ENCODE assay signal across 9 cellular contexts in genomic region chr4:158821228-158822009, GRCh38. TPM values are rescaled to one million over a fixed set of nuclear protein-coding genes. Genes with fewer than 3 reads are reported as not detected.
DNase-seq lines count a peak whose midpoint lies in the region; ATAC-seq and TF ChIP-seq lines count a peak whose summit lies in the region.
"Had no signal": no experiment of that assay in that cellular context is flagged by ENCODE, and none has a peak within 500 bp of the region (broad histone marks: within the 10 kb centered on the region; RNA-seq: fewer than 3 reads in every experiment).

No MANE protein-coding gene starts in this region.

- TF ChIP-seq CTCF in chondrocyte (IDR thresholded peaks at IDR 0.05) (no peak), stomach (IDR thresholded peaks at IDR 0.05) (no peak)

- H3K27ac ChIP-seq in stomach = peak overlapping the region; percentile 22 to 82 (median 60)

- 68 to 85% (median 77%) methylated on average over 4 of the region's 4 CpGs for WGBS in stomach, 5 donors

- H3K4me1 ChIP-seq in stomach = peaks cover 58 to 98% (median 79%) of the 10 kb centered on the region in 4 donors

- H3K36me3 ChIP-seq in stomach = no peaks in the 10 kb centered on the region

- no peaks in the 10 kb centered on the region for H3K9me3 ChIP-seq in stomach

- H3K4me3 ChIP-seq in stomach = no peak overlapping the region

- peak overlapping the region; percentile 31 for H3K27ac Mint-ChIP-seq in activated T-cell treated with anti-CD3 and anti-CD28 coated beads, Interleukin-2, amount 50 U/mL, for 24 hours
- peak overlapping the region; percentile 91 for H3K27ac Mint-ChIP-seq in chondrocyte (ENCODE audit: unreplicated experiment)

- intact Hi-C loops in stomach (cut with DNase I; ENCODE audit: low total_unique reads) = no loop called here

- peak; percentile 31 for ATAC-seq in HG03064 (IDR thresholded peaks at IDR 0.05; ENCODE audit: low read depth, unreplicated experiment)

- peaks cover 8% of the 10 kb centered on the region for H3K36me3 Mint-ChIP-seq in activated T-cell treated with anti-CD3 and anti-CD28 coated beads, Interleukin-2, amount 50 U/mL, for 24 hours (ENCODE audit: low read depth)
- no peaks in the 10 kb centered on the region for H3K36me3 Mint-ChIP-seq in chondrocyte (ENCODE audit: low read depth)

- no peaks in the 10 kb centered on the region for H3K27me3 Mint-ChIP-seq in activated T-cell treated with anti-CD3 and anti-CD28 coated beads, Interleukin-2, amount 50 U/mL, for 24 hours
- no peaks in the 10 kb centered on the region for H3K27me3 Mint-ChIP-seq in chondrocyte (ENCODE audit: low read depth)

- no peak for DNase-seq in activated T-cell treated with anti-CD3 and anti-CD28 coated beads, Interleukin-2, amount 50 U/mL, for 24 hours
- no peak for DNase-seq in activated T-cell treated with anti-CD3 and anti-CD28 coated beads for 4 hours
- DNase-seq in chondrocyte (ENCODE audit: low spot score) = no peak
- DNase-seq in stomach = no peak
- DNase-seq in activated CD4-positive, CD25-positive, alpha-beta regulatory T cell (lab: John Stamatoyannopoulos, UW) = no peak
- no peak for DNase-seq in NCI-H226
- no peak for DNase-seq in NCI-H1092 (lab: John Stamatoyannopoulos, UW)
- DNase-seq: NCI-H345 had no signal

- H3K27me3 ChIP-seq in stomach = no peaks in the 10 kb centered on the region

- TF ChIP-seq EP300 in stomach (IDR thresholded peaks at IDR 0.05) = no peak

- H3K4me3 Mint-ChIP-seq in activated T-cell treated with anti-CD3 and anti-CD28 coated beads, Interleukin-2, amount 50 U/mL, for 24 hours = no peak overlapping the region
- no peak overlapping the region for H3K4me3 Mint-ChIP-seq in chondrocyte (ENCODE audit: unreplicated experiment)

- no peaks in the 10 kb centered on the region for H3K9me3 Mint-ChIP-seq in activated T-cell treated with anti-CD3 and anti-CD28 coated beads, Interleukin-2, amount 50 U/mL, for 24 hours
- no peaks in the 10 kb centered on the region for H3K9me3 Mint-ChIP-seq in chondrocyte (ENCODE audit: low read depth)

- no peak for TF ChIP-seq POLR2A in stomach (IDR thresholded peaks at IDR 0.05)

- H3K4me1 Mint-ChIP-seq in activated T-cell treated with anti-CD3 and anti-CD28 coated beads, Interleukin-2, amount 50 U/mL, for 24 hours (ENCODE audit: low read depth) = peaks cover 83% of the 10 kb centered on the region
- H3K4me1 Mint-ChIP-seq in chondrocyte (ENCODE audit: low read depth) = peaks cover 82% of the 10 kb centered on the region

RNA-seq across cellular contexts. Expression of gene FNIP2, which starts 52.6 kb away (rescaled TPM):
- 20.7 to 33.7 TPM (median 32.1 TPM) in 3 replicates for total RNA-seq in chondrocyte
- 100 to 1,000 TPM in 1 of 5 donors, 10 to 100 TPM in 4; 28.7 to 109 (median 38.8) TPM for total RNA-seq in stomach
- polyA plus RNA-seq in stomach = 10 to 100 TPM in 1 of 3 donors, 1 to 10 TPM in 2; 4.8 to 15.7 (median 6.8) TPM
